Comparison of ENCODE assay signal across 3 cellular contexts in genomic region chr1:1450616-1451015, GRCh38. TPM values are rescaled to one million over a fixed set of nuclear protein-coding genes. Genes with fewer than 3 reads are reported as not detected.
"Had no signal": no experiment of that assay in that cellular context is flagged by ENCODE, and none has a peak within 500 bp of the region (broad histone marks: within the 10 kb centered on the region; RNA-seq: fewer than 3 reads in every experiment).

No MANE protein-coding gene starts in this region.

RNA-seq across cellular contexts. Expression of gene ATAD3C, which starts 1.1 kb away (rescaled TPM):
- total RNA-seq: GM23248, H4 had no signal

RNA-seq across cellular contexts. Expression of gene ANKRD65, which starts 29.5 kb away (rescaled TPM):
- total RNA-seq: H4, H7 had no signal
